Comparison of ENCODE assay signal across 1 cellular context in genomic region chr17:78313735-78314648, GRCh38.
TF ChIP-seq lines count a peak whose summit lies in the region.

No MANE protein-coding gene starts in this region.

TF ChIP-seq in HEK293, 187 proteins besides CTCF, POLR2A, EP300 and RAD21 (continued from another document and continues in another):
- no peak for TF ChIP-seq ZNF280C (tag by site-specific recombination; IDR thresholded peaks at IDR 0.05)
- no peak for TF ChIP-seq ZNF555 (tag by site-specific recombination; conservative IDR thresholded peaks at IDR 0.05)
- no peak for TF ChIP-seq ZNF530 (tag by site-specific recombination; IDR thresholded peaks at IDR 0.05; ENCODE audit: low read depth)
- peak; percentile 57; the same call in 1 of the 2 replicates for TF ChIP-seq ZNF629 (tag by site-specific recombination; IDR thresholded peaks at IDR 0.05)
- TF ChIP-seq ZSCAN4 (tag by site-specific recombination; IDR thresholded peaks at IDR 0.05): no peak
- no peak; the same call in 1 of the 2 replicates for TF ChIP-seq MZF1 (tag by site-specific recombination; IDR thresholded peaks at IDR 0.05; ENCODE audit: borderline replicate concordance)
- no peak for TF ChIP-seq ZNF223 (tag by site-specific recombination; IDR thresholded peaks at IDR 0.05)
- TF ChIP-seq ZSCAN23 (tag by site-specific recombination; IDR thresholded peaks at IDR 0.05): no peak
- no peak for TF ChIP-seq ZNF18 (tag by site-specific recombination; IDR thresholded peaks at IDR 0.05)
- TF ChIP-seq ZNF157 (tag by site-specific recombination; IDR thresholded peaks at IDR 0.05): no peak
- no peak for TF ChIP-seq MEIS1 (CRISPR knock-in tag; IDR thresholded peaks at IDR 0.05; ENCODE audit: borderline replicate concordance)
- peak; percentile 99 for TF ChIP-seq ZNF423 (tag by site-specific recombination; IDR thresholded peaks at IDR 0.05)
- TF ChIP-seq ZNF214 (tag by site-specific recombination; IDR thresholded peaks at IDR 0.05; ENCODE audit: borderline replicate concordance): no peak
- TF ChIP-seq ZNF140 (tag by site-specific recombination; IDR thresholded peaks at IDR 0.05): no peak
- peak; percentile 89 for TF ChIP-seq ZEB2 (tag by site-specific recombination; IDR thresholded peaks at IDR 0.05)
- TF ChIP-seq ZBTB48 (tag by site-specific recombination; IDR thresholded peaks at IDR 0.05): no peak
- TF ChIP-seq ZNF155 (tag by site-specific recombination; IDR thresholded peaks at IDR 0.05): no peak
- no peak for TF ChIP-seq ZNF785 (tag by site-specific recombination; IDR thresholded peaks at IDR 0.05)
- TF ChIP-seq MYNN (tag by site-specific recombination; IDR thresholded peaks at IDR 0.05; ENCODE audit: borderline replicate concordance): no peak
- TF ChIP-seq ZNF416 (tag by site-specific recombination; IDR thresholded peaks at IDR 0.05): no peak
- TF ChIP-seq OVOL3 (tag by site-specific recombination; IDR thresholded peaks at IDR 0.05): no peak
- no peak for TF ChIP-seq ZXDB (tag by site-specific recombination; IDR thresholded peaks at IDR 0.05)
- no peak for TF ChIP-seq YY1 (tag by site-specific recombination; IDR thresholded peaks at IDR 0.05)
- peak; percentile 99 for TF ChIP-seq ZBTB8A (tag by site-specific recombination; IDR thresholded peaks at IDR 0.05)
- no peak for TF ChIP-seq ZNF114 (tag by site-specific recombination; IDR thresholded peaks at IDR 0.05)
- TF ChIP-seq ZNF26 (tag by site-specific recombination; IDR thresholded peaks at IDR 0.05): no peak
- TF ChIP-seq ZNF121 (tag by site-specific recombination; IDR thresholded peaks at IDR 0.05): 0 out of 2 replicates have a peak, but pooled peaks have one; percentile 38
- TF ChIP-seq ZNF175 (tag by site-specific recombination; IDR thresholded peaks at IDR 0.05): no peak
- TF ChIP-seq TSHZ1 (tag by site-specific recombination; IDR thresholded peaks at IDR 0.05; ENCODE audit: borderline replicate concordance): no peak
- TF ChIP-seq ELK4 (IDR thresholded peaks at IDR 0.05; ENCODE audit: borderline replicate concordance, low read depth, low read length): no peak
- TF ChIP-seq ZNF426 (tag by site-specific recombination; IDR thresholded peaks at IDR 0.05): no peak
- TF ChIP-seq, protein P1, sequence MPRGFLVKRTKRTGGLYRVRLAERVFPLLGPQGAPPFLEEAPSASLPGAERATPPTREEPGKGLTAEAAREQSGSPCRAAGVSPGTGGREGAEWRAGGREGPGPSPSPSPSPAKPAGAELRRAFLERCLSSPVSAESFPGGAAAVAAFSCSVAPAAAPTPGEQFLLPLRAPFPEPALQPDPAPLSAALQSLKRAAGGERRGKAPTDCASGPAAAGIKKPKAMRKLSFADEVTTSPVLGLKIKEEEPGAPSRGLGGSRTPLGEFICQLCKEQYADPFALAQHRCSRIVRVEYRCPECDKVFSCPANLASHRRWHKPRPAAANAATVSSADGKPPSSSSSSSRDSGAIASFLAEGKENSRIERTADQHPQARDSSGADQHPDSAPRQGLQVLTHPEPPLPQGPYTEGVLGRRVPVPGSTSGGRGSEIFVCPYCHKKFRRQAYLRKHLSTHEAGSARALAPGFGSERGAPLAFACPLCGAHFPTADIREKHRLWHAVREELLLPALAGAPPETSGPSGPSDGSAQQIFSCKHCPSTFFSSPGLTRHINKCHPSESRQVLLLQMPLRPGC (tag by site-specific recombination; IDR thresholded peaks at IDR 0.05): no peak
- no peak for TF ChIP-seq ZNF544 (tag by site-specific recombination; IDR thresholded peaks at IDR 0.05)
- no peak for TF ChIP-seq ZNF274 (IDR thresholded peaks at IDR 0.05; ENCODE audit: low read length)
- no peak for TF ChIP-seq ZNF274 (tag by site-specific recombination; IDR thresholded peaks at IDR 0.05; ENCODE audit: borderline replicate concordance)
- no peak for TF ChIP-seq ZBTB1 (tag by site-specific recombination; IDR thresholded peaks at IDR 0.05)
- TF ChIP-seq SALL2 (tag by site-specific recombination; IDR thresholded peaks at IDR 0.05; ENCODE audit: borderline replicate concordance): no peak
- no peak for TF ChIP-seq BCL11B (tag by site-specific recombination; IDR thresholded peaks at IDR 0.05; ENCODE audit: low read depth)
- TF ChIP-seq ZNF76 (tag by site-specific recombination; IDR thresholded peaks at IDR 0.05; ENCODE audit: borderline replicate concordance, low read depth): peak; percentile 78; the same call in 1 of the 2 replicates
- TF ChIP-seq ZNF707 (tag by site-specific recombination; IDR thresholded peaks at IDR 0.05): no peak
- TF ChIP-seq ZNF560 (tag by site-specific recombination; IDR thresholded peaks at IDR 0.05; ENCODE audit: borderline replicate concordance): no peak
- TF ChIP-seq PRDM10 (tag by site-specific recombination; IDR thresholded peaks at IDR 0.05): peak; percentile 71
- TF ChIP-seq, protein P2, sequence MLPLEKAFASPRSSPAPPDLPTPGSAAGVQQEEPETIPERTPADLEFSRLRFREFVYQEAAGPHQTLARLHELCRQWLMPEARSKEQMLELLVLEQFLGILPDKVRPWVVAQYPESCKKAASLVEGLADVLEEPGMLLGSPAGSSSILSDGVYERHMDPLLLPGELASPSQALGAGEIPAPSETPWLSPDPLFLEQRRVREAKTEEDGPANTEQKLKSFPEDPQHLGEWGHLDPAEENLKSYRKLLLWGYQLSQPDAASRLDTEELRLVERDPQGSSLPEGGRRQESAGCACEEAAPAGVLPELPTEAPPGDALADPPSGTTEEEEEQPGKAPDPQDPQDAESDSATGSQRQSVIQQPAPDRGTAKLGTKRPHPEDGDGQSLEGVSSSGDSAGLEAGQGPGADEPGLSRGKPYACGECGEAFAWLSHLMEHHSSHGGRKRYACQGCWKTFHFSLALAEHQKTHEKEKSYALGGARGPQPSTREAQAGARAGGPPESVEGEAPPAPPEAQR (tag by site-specific recombination; IDR thresholded peaks at IDR 0.05): no peak
- TF ChIP-seq ZSCAN30 (tag by site-specific recombination; IDR thresholded peaks at IDR 0.05): peak; percentile 21; the same call in 1 of the 2 replicates
- no peak for TF ChIP-seq ZFP41 (tag by site-specific recombination; IDR thresholded peaks at IDR 0.05; ENCODE audit: borderline replicate concordance)
- TF ChIP-seq ZNF10 (tag by site-specific recombination; IDR thresholded peaks at IDR 0.05): no peak
- TF ChIP-seq ZNF549 (tag by site-specific recombination; IDR thresholded peaks at IDR 0.05): no peak
- TF ChIP-seq ZNF654 (tag by site-specific recombination; IDR thresholded peaks at IDR 0.05; ENCODE audit: low read depth): no peak
- no peak for TF ChIP-seq ZNF24 (tag by site-specific recombination; IDR thresholded peaks at IDR 0.05)
- TF ChIP-seq FEZF1 (tag by site-specific recombination; IDR thresholded peaks at IDR 0.05): no peak
- TF ChIP-seq ZNF132 (tag by site-specific recombination; IDR thresholded peaks at IDR 0.05; ENCODE audit: borderline replicate concordance): no peak
